Comparison of ENCODE assay signal across 2 cellular contexts in the genomic region with DNA sequence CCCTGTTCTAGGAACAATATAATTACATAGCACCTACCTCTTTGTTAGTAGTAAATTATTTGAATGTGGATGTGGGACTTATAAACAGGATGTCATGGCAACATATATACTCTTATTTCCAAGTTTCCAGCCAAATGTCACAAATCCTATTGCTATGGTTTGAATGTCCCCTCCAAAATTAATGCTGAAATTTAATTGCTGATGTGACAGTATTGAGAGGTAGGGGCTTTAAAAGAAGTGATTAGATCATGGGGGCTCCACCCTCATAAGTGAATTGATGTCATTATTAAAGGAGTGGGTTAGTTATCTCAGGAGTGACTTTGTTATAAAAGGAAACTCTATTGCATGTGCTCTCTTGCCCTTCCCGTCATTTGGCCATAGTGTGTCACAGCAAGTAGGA.
A peak's percentile ranks its signal among the peaks of the same experiment; 100 is the strongest.
TF ChIP-seq lines count a peak whose summit lies in the region.

No MANE protein-coding gene starts in this region.

TF ChIP-seq in HepG2, 621 proteins besides CTCF, POLR2A, EP300 and RAD21:
- TF ChIP-seq MAFK (conservative IDR thresholded peaks at IDR 0.05 in 1 of 2, IDR thresholded peaks at IDR 0.05 in 1 of 2; ENCODE audit: low read length in 2 of 2) (peak; percentile 87 to 93), MAFF (IDR thresholded peaks at IDR 0.05; ENCODE audit: low read depth, low read length) (peak; percentile 85), ZNF34 (CRISPR knock-in tag; IDR thresholded peaks at IDR 0.05; ENCODE audit: borderline replicate concordance) (no peak)

TF ChIP-seq in IMR-90, 13 proteins besides CTCF, POLR2A, EP300 and RAD21:
- no peak for TF ChIP-seq RFX5 (IDR thresholded peaks at IDR 0.05; ENCODE audit: low read depth, low read length)
- TF ChIP-seq CHD1 (IDR thresholded peaks at IDR 0.05; ENCODE audit: low read depth, low read length): no peak
- no peak for TF ChIP-seq SMC3 (IDR thresholded peaks at IDR 0.05; ENCODE audit: low read depth, low read length)
- peak; percentile 87 for TF ChIP-seq MAFK (IDR thresholded peaks at IDR 0.05; ENCODE audit: low read depth, low read length)
